ENCODE assay signal across 9 cellular contexts in the genomic region with DNA sequence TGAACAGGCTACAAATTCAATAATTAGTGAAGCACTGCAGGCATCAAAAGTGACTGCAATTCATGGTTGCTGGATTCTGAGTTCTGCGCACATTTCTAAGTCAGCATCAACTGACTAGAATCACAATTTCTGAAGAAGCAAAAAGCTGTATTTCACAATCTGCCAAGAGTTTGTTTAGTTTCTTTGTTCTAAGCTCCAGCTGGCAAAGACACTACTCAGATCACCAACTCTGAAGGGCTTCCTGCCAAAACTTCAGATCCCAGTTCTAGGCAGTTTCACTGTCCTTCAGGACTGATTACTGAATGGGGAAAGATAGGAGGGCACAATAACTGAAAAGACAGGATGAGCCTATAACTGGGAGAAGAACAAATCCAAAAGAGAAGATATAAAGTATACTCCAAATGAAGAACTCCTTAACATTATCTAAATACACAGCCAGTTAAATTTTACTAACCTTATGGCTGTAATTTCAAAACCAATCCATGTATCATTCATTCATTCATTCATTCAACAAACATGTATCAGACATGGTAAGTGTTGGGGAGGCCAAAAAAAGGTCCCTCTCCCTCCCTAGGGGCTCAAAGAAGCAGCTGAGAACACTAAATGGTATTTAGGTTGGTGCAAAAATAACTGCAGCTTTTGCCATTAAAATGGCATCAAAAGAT. TPM values are rescaled to one million over a fixed set of nuclear protein-coding genes. Genes with fewer than 3 reads are reported as not detected.
DNase-seq lines count a peak whose midpoint lies in the region; ATAC-seq and TF ChIP-seq lines count a peak whose summit lies in the region.
"Had no signal": no experiment of that assay in that cellular context is flagged by ENCODE, and none has a peak within 500 bp of the region (broad histone marks: within the 10 kb centered on the region; RNA-seq: fewer than 3 reads in every experiment).

No MANE protein-coding gene starts in this region.

- WGBS in sigmoid colon, 2 donors: 48 to 66% methylated on average over 1 of the region's 1 CpG
- WGBS in mesendoderm (ENCODE audit: extremely low coverage, insufficient coverage, low lambda C conversion rate): no CpG with 5 or more reads among the region's 1 CpG

- peaks cover 60% of the 10 kb centered on the region for H3K79me2 ChIP-seq in mesendoderm (ENCODE audit: control insufficient read depth, insufficient read depth, low read length)

- no peak overlapping the region for H4K5ac ChIP-seq in mesendoderm (ENCODE audit: low read length)

- no peak overlapping the region for H3K23ac ChIP-seq in mesendoderm (ENCODE audit: low read length)

- TF ChIP-seq CTCF in HEK293 (tag by site-specific recombination; IDR thresholded peaks at IDR 0.05): no peak
- no peak for TF ChIP-seq CTCF in cardiac fibroblast (IDR thresholded peaks at IDR 0.05; ENCODE audit: low read depth, low read length)
- TF ChIP-seq CTCF in sigmoid colon (IDR thresholded peaks at IDR 0.05): no peak
- TF ChIP-seq CTCF in ascending aorta (IDR thresholded peaks at IDR 0.05): no peak

- no peak overlapping the region for H2BK120ac ChIP-seq in mesendoderm (ENCODE audit: low read depth, low read length)

- no peaks in the 10 kb centered on the region for H3K36me3 ChIP-seq in HEK293 (ENCODE audit: control insufficient read depth in 2 of 2, insufficient read depth in 1 of 2, low read length in 2 of 2)
- no peaks in the 10 kb centered on the region for H3K36me3 ChIP-seq in sigmoid colon
- no peaks in the 10 kb centered on the region for H3K36me3 ChIP-seq in mesendoderm (ENCODE audit: control insufficient read depth, insufficient read depth, low read length)
- H3K36me3 ChIP-seq in ascending aorta: no peaks in the 10 kb centered on the region

- H3K56ac ChIP-seq in mesendoderm (ENCODE audit: low read length): no peak overlapping the region

- H3K9me3 ChIP-seq in HEK293 (ENCODE audit: control insufficient read depth, insufficient read depth, low read depth, low read length): no peaks in the 10 kb centered on the region
- H3K9me3 ChIP-seq in sigmoid colon: no peaks in the 10 kb centered on the region
- no peaks in the 10 kb centered on the region for H3K9me3 ChIP-seq in ascending aorta

- no peak overlapping the region for H3K9ac ChIP-seq in mesendoderm (ENCODE audit: low read length)

- CTCF ChIA-PET in HEK293 (lab: Yijun Ruan, JAX): interaction anchor here (1.0 to 1.2 kb wide), 2 partner anchors 10 to 36 kb away, joined by 4 read pairs; no protein-coding TSS in a partner anchor

- TF ChIP-seq EP300 in sigmoid colon (IDR thresholded peaks at IDR 0.05): no peak

- ATAC-seq in GM21528 (IDR thresholded peaks at IDR 0.05; ENCODE audit: low FRiP score, unreplicated experiment): no peak

- TF ChIP-seq POLR2A in sigmoid colon (IDR thresholded peaks at IDR 0.05): no peak

- H3K4ac ChIP-seq in mesendoderm (ENCODE audit: low read depth, low read length): no peak overlapping the region

- no peak overlapping the region for H2BK15ac ChIP-seq in mesendoderm (replicated peaks; ENCODE audit: low read depth)

- H2AK5ac ChIP-seq in mesendoderm (ENCODE audit: low read length): no peak overlapping the region

- intact Hi-C loops in sigmoid colon (cut with DNase I): loop anchor here (10.0 kb wide), 1 partner anchor 460 kb away; no protein-coding TSS in a partner anchor
- intact Hi-C loops in ascending aorta (cut with DNase I): no loop called here

- no peak overlapping the region for H3K18ac ChIP-seq in mesendoderm (ENCODE audit: low read length)

- no peak overlapping the region for H3K27ac ChIP-seq in HEK293 (ENCODE audit: extremely low read depth, low read depth, low read length)
- peak overlapping the region in 3 of 4 donors; percentile 11 to 69 (median 44) for H3K27ac ChIP-seq in sigmoid colon
- H3K27ac ChIP-seq in mesendoderm (ENCODE audit: low read depth, low read length): no peak overlapping the region
- no peak overlapping the region for H3K27ac ChIP-seq in ascending aorta

- peaks cover 2% of the 10 kb centered on the region for H3K79me1 ChIP-seq in mesendoderm (ENCODE audit: low read length)

- H3K4me2 ChIP-seq in mesendoderm (ENCODE audit: low read length): no peak overlapping the region

- POLR2A ChIA-PET in HEK293 (lab: Yijun Ruan, JAX): no interaction called here

- no peak overlapping the region for H2BK5ac ChIP-seq in mesendoderm (ENCODE audit: low read length)

- no peak overlapping the region for H4K8ac ChIP-seq in mesendoderm (ENCODE audit: low read depth, low read length)

- DNase-seq in cardiac fibroblast (ENCODE audit: low read depth in 2 of 2) (peak; percentile 85 to 91), hippocampal formation (lab: John Stamatoyannopoulos, UW) (peak; percentile 59 to 83), sigmoid colon (no peak), mesendoderm (no peak), ascending aorta (ENCODE audit: low spot score in 2 of 2) (no peak), NCI-H345 treated with DMSO at 0.1 percent for 48 hours (lab: John Stamatoyannopoulos, UW; ENCODE audit: unreplicated experiment) (no peak)
- DNase-seq: NCI-H82 had no signal

- H3K4me1 ChIP-seq in HEK293 (ENCODE audit: control insufficient read depth, insufficient read depth, low read length) (peaks cover 12% of the 10 kb centered on the region; the same call in 1 of the 2 replicates), sigmoid colon (peaks cover 0 to 76% (median 62%) of the 10 kb centered on the region in 4 donors), mesendoderm (ENCODE audit: control insufficient read depth, low read depth, low read length) (peaks cover 2% of the 10 kb centered on the region), ascending aorta (peaks cover 0 to 2% of the 10 kb centered on the region in 2 donors)

- H3K27me3 ChIP-seq in sigmoid colon (no peaks in the 10 kb centered on the region), mesendoderm (ENCODE audit: insufficient read depth, low read length, poor library complexity) (no peaks in the 10 kb centered on the region), ascending aorta (no peaks in the 10 kb centered on the region)

- H3K4me3 ChIP-seq in HEK293 (ENCODE audit: low read depth, low read length) (no peak overlapping the region), cardiac fibroblast (replicated peaks in 1 of 2; ENCODE audit: low read depth in 2 of 2, low read length in 2 of 2) (no peak overlapping the region), sigmoid colon (no peak overlapping the region), mesendoderm (ENCODE audit: low read length) (no peak overlapping the region), ascending aorta (no peak overlapping the region)

TF ChIP-seq in HEK293, 187 proteins besides CTCF, POLR2A, EP300 and RAD21:
- TF ChIP-seq ZNF366 (tag by site-specific recombination; conservative IDR thresholded peaks at IDR 0.05) (0 out of 2 replicates have a peak, but pooled peaks have one; percentile 12), ZNF24 (tag by site-specific recombination; IDR thresholded peaks at IDR 0.05) (peak; percentile 54; the same call in 1 of the 2 replicates), ZNF19 (tag by site-specific recombination; IDR thresholded peaks at IDR 0.05; ENCODE audit: low read depth) (no peak)
- TF ChIP-seq, protein P1, sequence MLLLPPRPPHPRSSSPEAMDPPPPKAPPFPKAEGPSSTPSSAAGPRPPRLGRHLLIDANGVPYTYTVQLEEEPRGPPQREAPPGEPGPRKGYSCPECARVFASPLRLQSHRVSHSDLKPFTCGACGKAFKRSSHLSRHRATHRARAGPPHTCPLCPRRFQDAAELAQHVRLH (tag by site-specific recombination; IDR thresholded peaks at IDR 0.05): no peak
- TF ChIP-seq, protein P2, sequence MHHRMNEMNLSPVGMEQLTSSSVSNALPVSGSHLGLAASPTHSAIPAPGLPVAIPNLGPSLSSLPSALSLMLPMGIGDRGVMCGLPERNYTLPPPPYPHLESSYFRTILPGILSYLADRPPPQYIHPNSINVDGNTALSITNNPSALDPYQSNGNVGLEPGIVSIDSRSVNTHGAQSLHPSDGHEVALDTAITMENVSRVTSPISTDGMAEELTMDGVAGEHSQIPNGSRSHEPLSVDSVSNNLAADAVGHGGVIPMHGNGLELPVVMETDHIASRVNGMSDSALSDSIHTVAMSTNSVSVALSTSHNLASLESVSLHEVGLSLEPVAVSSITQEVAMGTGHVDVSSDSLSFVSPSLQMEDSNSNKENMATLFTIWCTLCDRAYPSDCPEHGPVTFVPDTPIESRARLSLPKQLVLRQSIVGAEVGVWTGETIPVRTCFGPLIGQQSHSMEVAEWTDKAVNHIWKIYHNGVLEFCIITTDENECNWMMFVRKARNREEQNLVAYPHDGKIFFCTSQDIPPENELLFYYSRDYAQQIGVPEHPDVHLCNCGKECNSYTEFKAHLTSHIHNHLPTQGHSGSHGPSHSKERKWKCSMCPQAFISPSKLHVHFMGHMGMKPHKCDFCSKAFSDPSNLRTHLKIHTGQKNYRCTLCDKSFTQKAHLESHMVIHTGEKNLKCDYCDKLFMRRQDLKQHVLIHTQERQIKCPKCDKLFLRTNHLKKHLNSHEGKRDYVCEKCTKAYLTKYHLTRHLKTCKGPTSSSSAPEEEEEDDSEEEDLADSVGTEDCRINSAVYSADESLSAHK (tag by site-specific recombination; IDR thresholded peaks at IDR 0.05): no peak

RNA-seq across cellular contexts. Expression of a gene that starts 17.1 kb away (rescaled TPM):
- total RNA-seq in sigmoid colon: 100 to 1,000 TPM in 2 of 4 donors, 10 to 100 TPM in 2; 92.0 to 134 (median 107) TPM
- 10 to 100 TPM; 21.3 to 33.0 (median 28.0) TPM for polyA plus RNA-seq in sigmoid colon
- polyA plus RNA-seq in mesendoderm (2013, experiment 1 of 2): 107 TPM
- 108 TPM for polyA plus RNA-seq in mesendoderm (2013, experiment 2 of 2)
- 90.0 TPM for total RNA-seq in ascending aorta

Comparison
In these comparisons a context has a peak if more than half of its experiments do, and no peak if none do; other contexts are left out.
1. H3K27ac ChIP-seq: peak in sigmoid colon (3 of 4); none in HEK293 (single experiment), mesendoderm (single experiment) and ascending aorta (0 of 2).
2. DNase-seq: peak in cardiac fibroblast (2 of 2) and hippocampal formation (2 of 2); none in sigmoid colon (single experiment), mesendoderm (single experiment), ascending aorta (0 of 2) and NCI-H345 treated with DMSO at 0.1 percent for 48 hours (single experiment).